15 cellular contexts compared by ENCODE assay signal in the genomic region with DNA sequence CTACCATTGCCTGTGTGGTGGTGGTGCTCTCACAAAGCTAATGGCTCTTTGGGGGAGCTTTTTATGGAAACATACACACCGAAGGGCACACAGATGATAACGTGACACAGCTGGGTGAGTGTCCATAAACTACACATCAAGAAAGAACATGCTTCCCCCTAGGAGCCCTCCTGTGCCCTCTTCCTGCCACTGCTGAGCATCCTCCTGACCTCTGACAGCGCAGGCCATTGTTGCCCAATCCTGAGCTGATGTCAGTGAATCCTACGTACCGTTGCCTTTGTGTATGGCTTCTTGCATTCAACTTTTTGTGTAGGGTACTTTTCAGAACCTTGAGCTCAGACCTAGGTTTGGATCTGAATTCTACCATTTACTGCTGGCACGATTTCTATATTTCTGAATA.
DNase-seq lines count a peak whose midpoint lies in the region; ATAC-seq and TF ChIP-seq lines count a peak whose summit lies in the region.
"Had no signal": no experiment of that assay in that cellular context is flagged by ENCODE, and none has a peak within 500 bp of the region (broad histone marks: within the 10 kb centered on the region; RNA-seq: fewer than 3 reads in every experiment).

No MANE protein-coding gene starts in this region.

- H3K27ac Mint-ChIP-seq in stimulated activated memory B cell treated with anti-CD40 and anti-IgM and Interleukin-4, amounts not matched to agents 10 μg/mL and 1 μg/mL and 100 μg/mL, for 72 hours: no peak overlapping the region
- H3K27ac Mint-ChIP-seq: GM23338 had no signal

- peaks cover 92% of the 10 kb centered on the region for H3K36me3 ChIP-seq in right atrium auricular region

- H3K4me1 ChIP-seq in right atrium auricular region: no peaks in the 10 kb centered on the region
- H3K4me1 ChIP-seq: SJSA1 had no signal

- peaks cover 87% of the 10 kb centered on the region for H3K36me3 Mint-ChIP-seq in stimulated activated memory B cell treated with anti-CD40 and anti-IgM and Interleukin-4, amounts not matched to agents 10 μg/mL and 1 μg/mL and 100 μg/mL, for 72 hours

- intact Hi-C loops in cardiac septum (cut with DNase I): no loop called here

- TF ChIP-seq CTCF in right atrium auricular region (IDR thresholded peaks at IDR 0.05): no peak
- TF ChIP-seq CTCF in choroid plexus epithelial cell (conservative IDR thresholded peaks at IDR 0.05; ENCODE audit: low read depth, low read length): no peak

- no peak overlapping the region for H3K4me3 ChIP-seq in right atrium auricular region
- H3K4me3 ChIP-seq in choroid plexus epithelial cell (ENCODE audit: low read depth, low read length): no peak overlapping the region
- H3K4me3 ChIP-seq: BLaER1 treated with 17β-estradiol and CSF1 and Interleukin-3, amounts not matched to agents 10 nM and 100 nM; GM23338; SJSA1 had no signal

- H3K9me3 ChIP-seq in right atrium auricular region: no peaks in the 10 kb centered on the region
- H3K9me3 ChIP-seq: SJSA1 had no signal

- H3K9me3 Mint-ChIP-seq in stimulated activated memory B cell treated with anti-CD40 and anti-IgM and Interleukin-4, amounts not matched to agents 10 μg/mL and 1 μg/mL and 100 μg/mL, for 72 hours: peaks cover 2% of the 10 kb centered on the region
- H3K9me3 Mint-ChIP-seq: CD8-positive, alpha-beta T cell; GM23338 had no signal

- no peaks in the 10 kb centered on the region for H3K27me3 ChIP-seq in right atrium auricular region
- H3K27me3 ChIP-seq: BLaER1 treated with 17β-estradiol and CSF1 and Interleukin-3, amounts not matched to agents 10 nM and 100 nM; SJSA1 had no signal

- H3K27me3 Mint-ChIP-seq in stimulated activated memory B cell treated with anti-CD40 and anti-IgM and Interleukin-4, amounts not matched to agents 10 μg/mL and 1 μg/mL and 100 μg/mL, for 72 hours: no peaks in the 10 kb centered on the region

- DNase-seq in cardiac septum (ENCODE audit: low spot score) (peak; percentile 50), right atrium auricular region (ENCODE audit: low spot score) (no peak), choroid plexus epithelial cell (ENCODE audit: low read depth) (peak; percentile 30), mesenteric fat pad (ENCODE audit: low spot score) (peak; percentile 62), midbrain (lab: John Stamatoyannopoulos, UW) (no peak)
- no peak for DNase-seq in activated CD8-positive, alpha-beta memory T cell treated with anti-CD3 and anti-CD28 coated beads, Interleukin-2, amount 50 U/mL, for 4 hours
- DNase-seq: CD8-positive, alpha-beta T cell; MM.1S; NCI-H1436 treated with DMSO at 0.1 percent for 48 hours; NCI-H526 treated with DMSO at 0.1 percent for 48 hours had no signal

- ATAC-seq in stimulated activated memory B cell treated with anti-CD40 and anti-IgM and Interleukin-4, amounts not matched to agents 10 μg/mL and 1 μg/mL and 100 μg/mL, for 72 hours: no peak
- ATAC-seq: CD8-positive, alpha-beta T cell; GM23338; Panc1 had no signal

- no peak overlapping the region for H3K27ac ChIP-seq in right atrium auricular region
- H3K27ac ChIP-seq: BLaER1 treated with 17β-estradiol and CSF1 and Interleukin-3, amounts not matched to agents 10 nM and 100 nM; SJSA1 had no signal

- peaks cover 12% of the 10 kb centered on the region for H3K4me1 Mint-ChIP-seq in stimulated activated memory B cell treated with anti-CD40 and anti-IgM and Interleukin-4, amounts not matched to agents 10 μg/mL and 1 μg/mL and 100 μg/mL, for 72 hours
- H3K4me1 Mint-ChIP-seq: GM23338 had no signal

- H3K4me3 Mint-ChIP-seq in stimulated activated memory B cell treated with anti-CD40 and anti-IgM and Interleukin-4, amounts not matched to agents 10 μg/mL and 1 μg/mL and 100 μg/mL, for 72 hours: no peak overlapping the region
- H3K4me3 Mint-ChIP-seq: CD8-positive, alpha-beta T cell; GM23338 had no signal

Comparison
In these comparisons a context has a peak if more than half of its experiments do, and no peak if none do; other contexts are left out.
1. DNase-seq: peak in cardiac septum (single experiment), choroid plexus epithelial cell (single experiment) and mesenteric fat pad (single experiment); none in right atrium auricular region (single experiment), midbrain (single experiment) and activated CD8-positive, alpha-beta memory T cell treated with anti-CD3 and anti-CD28 coated beads, Interleukin-2, amount 50 U/mL, for 4 hours (single experiment).